1 cellular context compared by ENCODE assay signal in genomic region chr1:24155011-24155782, GRCh38.
TF ChIP-seq lines count a peak whose summit lies in the region.

No MANE protein-coding gene starts in this region.

TF ChIP-seq in endothelial cell of umbilical vein, 7 proteins besides CTCF, POLR2A, EP300 and RAD21:
- no peak for TF ChIP-seq EZH2 (IDR thresholded peaks at IDR 0.05; ENCODE audit: borderline replicate concordance, low read depth, low read length, severe bottlenecking)
- no peak for TF ChIP-seq MYC (IDR thresholded peaks at IDR 0.05; ENCODE audit: low read depth, low read length)
- no peak for TF ChIP-seq MAX (IDR thresholded peaks at IDR 0.05; ENCODE audit: insufficient read depth, insufficient read length)
- no peak for TF ChIP-seq POLR2AphosphoS5 (IDR thresholded peaks at IDR 0.05; ENCODE audit: insufficient read depth, low read depth, low read length)
- no peak for TF ChIP-seq FOS (IDR thresholded peaks at IDR 0.05; ENCODE audit: borderline replicate concordance, insufficient read depth, low read length)
- no peak for TF ChIP-seq JUN (IDR thresholded peaks at IDR 0.05; ENCODE audit: borderline replicate concordance, insufficient read depth, insufficient read length, low read depth)
- TF ChIP-seq GATA2 (IDR thresholded peaks at IDR 0.05; ENCODE audit: insufficient read depth, insufficient read length, low read depth, low read length): no peak
TF ChIP-seq in endothelial cell of umbilical vein: peak in this region for 0.
